24 cellular contexts compared by ENCODE assay signal in genomic region chr11:126751242-126751641, GRCh38.
"Had no signal": no experiment of that assay in that cellular context is flagged by ENCODE, and none has a peak within 500 bp of the region (broad histone marks: within the 10 kb centered on the region; RNA-seq: fewer than 3 reads in every experiment).

No MANE protein-coding gene starts in this region.

- ATAC-seq: activated CD8-positive, alpha-beta T cell treated with anti-CD3 and anti-CD28 coated beads for 36 hours; activated T-cell treated with anti-CD3 and anti-CD28 coated beads, Interleukin-2, amount 50 U/mL, for 4 hours; gastrocnemius medialis; heart left ventricle; lower lobe of right lung; pancreas; sciatic nerve; T-helper 17 cell; WTC11 had no signal

- H3K4me1 ChIP-seq: adrenal gland, esophagus muscularis mucosa, gastrocnemius medialis, heart left ventricle, lower lobe of right lung had no signal

- H3K9me3 Mint-ChIP-seq: activated CD8-positive, alpha-beta T cell treated with anti-CD3 and anti-CD28 coated beads for 36 hours; immature natural killer cell had no signal

- H3K27me3 ChIP-seq: adrenal gland, cardiac muscle cell, dorsolateral prefrontal cortex, esophagus muscularis mucosa, gastrocnemius medialis, pancreas had no signal

- H3K27ac ChIP-seq: adrenal gland, cardiac muscle cell, dorsolateral prefrontal cortex, esophagus muscularis mucosa, gastrocnemius medialis, heart left ventricle, lower lobe of right lung, pancreas had no signal

- H3K36me3 Mint-ChIP-seq: immature natural killer cell, mesothelial cell of epicardium, naive B cell, WTC11 had no signal

- H3K27ac Mint-ChIP-seq: activated CD8-positive, alpha-beta T cell treated with anti-CD3 and anti-CD28 coated beads for 36 hours; mesothelial cell of epicardium; naive B cell; T-helper 17 cell; WTC11 had no signal

- H3K4me1 Mint-ChIP-seq: naive B cell, T-helper 17 cell had no signal

- H3K4me3 Mint-ChIP-seq: activated CD8-positive, alpha-beta T cell treated with anti-CD3 and anti-CD28 coated beads for 36 hours; activated T-cell treated with anti-CD3 and anti-CD28 coated beads, Interleukin-2, amount 50 U/mL, for 4 hours; immature natural killer cell; mesothelial cell of epicardium; naive B cell; T-helper 17 cell; WTC11 had no signal

- FAIRE-seq: endometrium, pancreas, TTC549, urothelium cell line had no signal

- H3K4me3 ChIP-seq: adrenal gland, cardiac muscle cell, dorsolateral prefrontal cortex, esophagus muscularis mucosa, gastrocnemius medialis, heart left ventricle, lower lobe of right lung, pancreas had no signal

- H3K9me3 ChIP-seq: adrenal gland, gastrocnemius medialis, lower lobe of right lung, pancreas had no signal

- H3K36me3 ChIP-seq: adrenal gland, cardiac muscle cell, esophagus muscularis mucosa, gastrocnemius medialis, heart left ventricle, lower lobe of right lung, pancreas had no signal

- DNase-seq: activated CD4-positive, alpha-beta T cell treated with anti-CD3 and anti-CD28 coated beads for 4 hours; activated CD8-positive, alpha-beta T cell treated with anti-CD3 and anti-CD28 coated beads for 36 hours; activated effector memory CD4-positive, alpha-beta T cell treated with Interleukin-2 at 50 U/mL for 16 hours; activated naive CD4-positive, alpha-beta T cell treated with anti-CD3 and anti-CD28 coated beads, Interleukin-2, amount 50 U/mL, for 16 hours; activated T-cell treated with anti-CD3 and anti-CD28 coated beads, Interleukin-2, amount 50 U/mL, for 4 hours; adrenal gland; dorsolateral prefrontal cortex; gastrocnemius medialis; heart left ventricle; immature natural killer cell; lower lobe of right lung; naive B cell; pancreas; stimulated activated CD4-positive, alpha-beta T cell treated with anti-CD3 and anti-CD28 coated beads, Interleukin-12 subunit alpha, Interleukin-12 subunit beta, amount 100 ng/mL, for 4 hours; stimulated activated CD4-positive, alpha-beta T cell treated with anti-CD3 and anti-CD28 coated beads, Interleukin-2, amount 100 ng/mL, for 24 hours; T-helper 17 cell had no signal
